ENCODE assay signal across 15 cellular contexts in the genomic region with DNA sequence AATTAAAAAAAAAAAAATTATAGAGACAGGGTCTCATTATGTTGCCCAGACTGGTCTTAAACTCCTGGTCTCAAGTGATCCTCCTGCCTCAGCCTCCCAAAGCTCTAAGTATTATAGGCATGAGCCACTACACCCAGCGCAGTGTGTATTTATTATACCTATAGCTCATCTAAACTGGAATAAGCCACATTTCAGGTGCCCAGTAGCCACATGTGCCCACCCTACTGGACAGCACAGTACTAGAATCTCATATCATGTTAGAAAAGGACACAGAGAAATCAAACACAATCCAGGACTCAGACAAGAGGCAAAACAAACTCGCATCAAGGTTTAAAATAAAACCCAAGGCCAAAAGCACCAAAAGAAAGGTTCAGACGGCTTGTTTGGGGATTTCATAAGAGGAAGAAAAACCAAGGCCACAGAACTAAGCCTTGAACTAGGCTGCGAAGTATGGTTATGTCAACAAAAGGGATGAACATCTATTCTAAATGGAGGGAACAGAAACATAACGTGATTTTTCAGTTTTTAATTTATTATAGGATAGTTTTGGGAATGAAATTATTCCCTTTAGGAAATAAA. TPM values are rescaled to one million over a fixed set of nuclear protein-coding genes. Genes with fewer than 3 reads are reported as not detected.
DNase-seq lines count a peak whose midpoint lies in the region; ATAC-seq lines count a peak whose summit lies in the region.
"Had no signal": no experiment of that assay in that cellular context is flagged by ENCODE, and none has a peak within 500 bp of the region (broad histone marks: within the 10 kb centered on the region; RNA-seq: fewer than 3 reads in every experiment).

No MANE protein-coding gene starts in this region.

- POLR2A ChIA-PET in activated CD4-positive, alpha-beta T cell treated with anti-CD3 and anti-CD28 coated beads, Interleukin-2, amount 10 ng/mL, durations not matched to agents 7 days and 5 days (lab: Charles Lee): no interaction called here
- POLR2A ChIA-PET in activated CD4-positive, alpha-beta T cell treated with anti-CD3 and anti-CD28 coated beads for 36 hours (lab: Charles Lee): no interaction called here

- no peaks in the 10 kb centered on the region for H3K36me3 Mint-ChIP-seq in activated CD4-positive, alpha-beta T cell treated with anti-CD3 and anti-CD28 coated beads, Interleukin-2, amount 10 ng/mL, durations not matched to agents 7 days and 5 days (ENCODE audit: low read depth)
- H3K36me3 Mint-ChIP-seq in activated CD4-positive, alpha-beta T cell treated with anti-CD3 and anti-CD28 coated beads for 36 hours (ENCODE audit: low read depth): no peaks in the 10 kb centered on the region
- no peaks in the 10 kb centered on the region for H3K36me3 Mint-ChIP-seq in naive B cell

- H3K4me1 Mint-ChIP-seq in activated CD4-positive, alpha-beta T cell treated with anti-CD3 and anti-CD28 coated beads, Interleukin-2, amount 10 ng/mL, durations not matched to agents 7 days and 5 days: peaks cover 6% of the 10 kb centered on the region
- peaks cover 3% of the 10 kb centered on the region for H3K4me1 Mint-ChIP-seq in activated CD4-positive, alpha-beta T cell treated with anti-CD3 and anti-CD28 coated beads for 36 hours
- H3K4me1 Mint-ChIP-seq in naive B cell: peaks cover 15 to 23% (median 23%) of the 10 kb centered on the region in 3 donors

- H3K27me3 Mint-ChIP-seq in activated CD4-positive, alpha-beta T cell treated with anti-CD3 and anti-CD28 coated beads, Interleukin-2, amount 10 ng/mL, durations not matched to agents 7 days and 5 days: no peaks in the 10 kb centered on the region
- H3K27me3 Mint-ChIP-seq in activated CD4-positive, alpha-beta T cell treated with anti-CD3 and anti-CD28 coated beads for 36 hours: no peaks in the 10 kb centered on the region
- H3K27me3 Mint-ChIP-seq in naive B cell: no peaks in the 10 kb centered on the region
- H3K27me3 Mint-ChIP-seq: CD4-positive, alpha-beta T cell had no signal

- CTCF ChIA-PET in activated CD4-positive, alpha-beta T cell treated with anti-CD3 and anti-CD28 coated beads, Interleukin-2, amount 10 ng/mL, durations not matched to agents 7 days and 5 days (lab: Charles Lee): interaction anchor here (0.6 kb wide), 1 partner anchor 278 kb away, joined by 4 read pairs; no protein-coding TSS in a partner anchor
- CTCF ChIA-PET in activated CD4-positive, alpha-beta T cell treated with anti-CD3 and anti-CD28 coated beads for 36 hours (lab: Charles Lee): no interaction called here

- ATAC-seq in activated CD4-positive, alpha-beta T cell treated with anti-CD3 and anti-CD28 coated beads for 36 hours: no peak
- ATAC-seq in HG02852 (IDR thresholded peaks at IDR 0.05; ENCODE audit: unreplicated experiment) (peak; percentile 31), naive B cell (ENCODE audit: low read depth in 2 of 2) (peak; percentile 81 to 90), GM19397 (IDR thresholded peaks at IDR 0.05; ENCODE audit: unreplicated experiment) (no peak)
- ATAC-seq: GM23338, K562 had no signal

- intact Hi-C loops in activated CD4-positive, alpha-beta T cell treated with anti-CD3 and anti-CD28 coated beads for 36 hours (cut with DNase I, micrococcal nuclease): no loop called here

- DNase-seq in activated CD4-positive, alpha-beta T cell treated with anti-CD3 and anti-CD28 coated beads, Interleukin-2, amount 10 ng/mL, durations not matched to agents 7 days and 5 days: no peak
- no peak for DNase-seq in activated CD4-positive, alpha-beta T cell treated with anti-CD3 and anti-CD28 coated beads for 36 hours
- DNase-seq in naive B cell: no peak
- DNase-seq in mesenteric fat pad (ENCODE audit: low spot score): no peak
- DNase-seq in dermis blood vessel endothelial cell: no peak
- DNase-seq: ACHN; C1 segment of cervical spinal cord; Calu3; CD4-positive, alpha-beta T cell; DMS 273 treated with DMSO at 0.1 percent for 48 hours; H7 had no signal

- no peaks in the 10 kb centered on the region for H3K9me3 Mint-ChIP-seq in activated CD4-positive, alpha-beta T cell treated with anti-CD3 and anti-CD28 coated beads, Interleukin-2, amount 10 ng/mL, durations not matched to agents 7 days and 5 days
- H3K9me3 Mint-ChIP-seq in activated CD4-positive, alpha-beta T cell treated with anti-CD3 and anti-CD28 coated beads for 36 hours (ENCODE audit: low read depth): no peaks in the 10 kb centered on the region
- no peaks in the 10 kb centered on the region for H3K9me3 Mint-ChIP-seq in naive B cell
- H3K9me3 Mint-ChIP-seq: CD4-positive, alpha-beta T cell; GM23338 had no signal

- peak overlapping the region; percentile 4 for H3K27ac Mint-ChIP-seq in activated CD4-positive, alpha-beta T cell treated with anti-CD3 and anti-CD28 coated beads, Interleukin-2, amount 10 ng/mL, durations not matched to agents 7 days and 5 days
- H3K27ac Mint-ChIP-seq in activated CD4-positive, alpha-beta T cell treated with anti-CD3 and anti-CD28 coated beads for 36 hours: no peak overlapping the region
- peak overlapping the region in 3 of 6 donors; percentile 3 to 78 (median 42) for H3K27ac Mint-ChIP-seq in naive B cell
- H3K27ac Mint-ChIP-seq: CD4-positive, alpha-beta T cell; GM23338 had no signal

- H3K4me3 Mint-ChIP-seq in activated CD4-positive, alpha-beta T cell treated with anti-CD3 and anti-CD28 coated beads, Interleukin-2, amount 10 ng/mL, durations not matched to agents 7 days and 5 days: no peak overlapping the region
- no peak overlapping the region for H3K4me3 Mint-ChIP-seq in activated CD4-positive, alpha-beta T cell treated with anti-CD3 and anti-CD28 coated beads for 36 hours
- peak overlapping the region in 2 of 8 donors; percentile 1 to 79 for H3K4me3 Mint-ChIP-seq in naive B cell
- H3K4me3 Mint-ChIP-seq: CD4-positive, alpha-beta T cell; GM23338 had no signal

RNA-seq across cellular contexts. Expression of a gene that starts 32.3 kb away (rescaled TPM):
- total RNA-seq in activated CD4-positive, alpha-beta T cell treated with anti-CD3 and anti-CD28 coated beads, Interleukin-2, amount 10 ng/mL, durations not matched to agents 7 days and 5 days: under 1 TPM; 0.08 to 0.12 TPM
- total RNA-seq in activated CD4-positive, alpha-beta T cell treated with anti-CD3 and anti-CD28 coated beads for 36 hours: 1 to 10 TPM; 1.0 to 1.4 TPM
- polyA plus RNA-seq in naive B cell (ENCODE audit: low read depth in 6 of 6): under 1 TPM in 4 of 6 donors, not detected in 2; 0.12 to 0.86 (median 0.26) TPM
- 0.06 TPM for total RNA-seq in mesenteric fat pad
- total RNA-seq in dermis blood vessel endothelial cell: under 0.01 and 0.05 TPM in 2 replicates
- total RNA-seq: CD4-positive, alpha-beta T cell had no signal

Comparison
In these comparisons a context has a peak if more than half of its experiments do, and no peak if none do; other contexts are left out.
1. ATAC-seq: peak in HG02852 (single experiment) and naive B cell (2 of 2); none in activated CD4-positive, alpha-beta T cell treated with anti-CD3 and anti-CD28 coated beads for 36 hours (single experiment) and GM19397 (single experiment).